Comparison of ENCODE assay signal across 17 cellular contexts in genomic region chr4:124748965-124749364, GRCh38. TPM values are rescaled to one million over a fixed set of nuclear protein-coding genes. Genes with fewer than 3 reads are reported as not detected.
DNase-seq lines count a peak whose midpoint lies in the region; ATAC-seq, FAIRE-seq and TF ChIP-seq lines count a peak whose summit lies in the region.
"Had no signal": no experiment of that assay in that cellular context is flagged by ENCODE, and none has a peak within 500 bp of the region (broad histone marks: within the 10 kb centered on the region; RNA-seq: fewer than 3 reads in every experiment).

No MANE protein-coding gene starts in this region.

- no peak overlapping the region for H2BK120ac ChIP-seq in IMR-90 (ENCODE audit: low read depth, low read length)

- no peak overlapping the region for H2AK9ac ChIP-seq in IMR-90 (replicated peaks; ENCODE audit: low read depth, low read length, poor library complexity)

- no peak for ATAC-seq in IMR-90 (ENCODE audit: low read depth)
- ATAC-seq in K562, result no peak
- no peak for ATAC-seq in HG03045 (IDR thresholded peaks at IDR 0.05; ENCODE audit: unreplicated experiment)

- H3K56ac ChIP-seq in IMR-90 (ENCODE audit: extremely low read depth, insufficient read depth, low read length), result no peak overlapping the region

- H3K18ac ChIP-seq in IMR-90 (ENCODE audit: low read depth, low read length), result no peak overlapping the region

- intact Hi-C loops in IMR-90 (cut with micrococcal nuclease) (no loop called here), K562 (cut with micrococcal nuclease) (loop anchor here (10.0 kb wide), 1 partner anchor 284 kb away; no protein-coding TSS in a partner anchor)

- H3K4me2 ChIP-seq in IMR-90 (ENCODE audit: low read depth, low read length) (no peak overlapping the region), K562 (ENCODE audit: insufficient read depth, low read length) (no peak overlapping the region)

- no peaks in the 10 kb centered on the region for H3K79me1 ChIP-seq in IMR-90 (ENCODE audit: low read depth in 1 of 2, low read length in 2 of 2)

- H3K9ac ChIP-seq in IMR-90 (ENCODE audit: low read depth, low read length) (no peak overlapping the region), K562 (ENCODE audit: insufficient read depth in 1 of 2, low read depth in 2 of 2, low read length in 2 of 2) (no peak overlapping the region)

- no peak overlapping the region for H2AK5ac ChIP-seq in IMR-90 (ENCODE audit: low read depth, low read length)

- TF ChIP-seq CTCF in IMR-90 (conservative IDR thresholded peaks at IDR 0.05; ENCODE audit: low read depth, low read length) (no peak), K562 (IDR thresholded peaks at IDR 0.05 in 2 of 3, conservative IDR thresholded peaks at IDR 0.05 in 1 of 3; ENCODE audit: insufficient read depth in 2 of 3, low read depth in 1 of 3, low read length in 3 of 3) (no peak)

- TF ChIP-seq EP300 in Ishikawa (IDR thresholded peaks at IDR 0.05; ENCODE audit: borderline replicate concordance) (no peak), K562 (IDR thresholded peaks at IDR 0.05; ENCODE audit: low read length) (no peak)

- H4K91ac ChIP-seq in IMR-90 (ENCODE audit: insufficient read depth, low read depth, low read length), result no peak overlapping the region

- no peaks in the 10 kb centered on the region for H3K36me3 ChIP-seq in IMR-90 (ENCODE audit: control insufficient read depth, insufficient read depth, low read length)
- no peaks in the 10 kb centered on the region for H3K36me3 ChIP-seq in K562 (ENCODE audit: control insufficient read depth, insufficient read depth, low read length)
- no peaks in the 10 kb centered on the region for H3K36me3 ChIP-seq in small intestine (ENCODE audit: control insufficient read depth in 2 of 2, insufficient read depth in 2 of 2, low read length in 2 of 2)

- no peak overlapping the region for H4K8ac ChIP-seq in IMR-90 (ENCODE audit: low read depth in 2 of 2, low read length in 2 of 2)

- no peak overlapping the region for H3K4me3 ChIP-seq in IMR-90 (ENCODE audit: insufficient read depth, low read depth, low read length)
- H3K4me3 ChIP-seq in K562, result no peak overlapping the region
- no peak overlapping the region for H3K4me3 ChIP-seq in small intestine (ENCODE audit: low read depth in 1 of 2, low read length in 2 of 2)

- H2BK20ac ChIP-seq in IMR-90 (ENCODE audit: low read depth, low read length), result no peak overlapping the region

- WGBS in IMR-90 (ENCODE audit: extremely low coverage in 2 of 2, insufficient read length in 1 of 2), 2 experiments, result no CpG with 5 or more reads among the region's 1 CpG
- 23% methylated on average over 1 of the region's 1 CpG for WGBS in K562 (ENCODE audit: insufficient coverage, low coverage, missing lambda C conversion rate)
- 97 to 98% (median 98%) methylated on average over 1 of the region's 1 CpG for WGBS in small intestine, 3 donors

- H3K27me3 ChIP-seq in IMR-90 (ENCODE audit: control insufficient read depth, insufficient read depth, low read length) (no peaks in the 10 kb centered on the region), K562 (ENCODE audit: control insufficient read depth in 2 of 2, insufficient read depth in 2 of 2, low read length in 2 of 2) (peaks cover 0 to 5% of the 10 kb centered on the region in 2 experiments; a peak in 1 of 5 replicates), small intestine (ENCODE audit: control insufficient read depth in 2 of 2, insufficient read depth in 2 of 2, low read length in 2 of 2) (no peaks in the 10 kb centered on the region)

- no peak for TF ChIP-seq RAD21 in IMR-90 (IDR thresholded peaks at IDR 0.05; ENCODE audit: low read length)
- TF ChIP-seq RAD21 in Ishikawa (IDR thresholded peaks at IDR 0.05; ENCODE audit: low read depth), result no peak
- TF ChIP-seq RAD21 in K562 (CRISPR knock-in tag; conservative IDR thresholded peaks at IDR 0.05 in 1 of 2, IDR thresholded peaks at IDR 0.05 in 1 of 2), result no peak

- H3K23ac ChIP-seq in IMR-90 (ENCODE audit: low read depth, low read length), result no peak overlapping the region

- no peak overlapping the region for H4K5ac ChIP-seq in IMR-90 (ENCODE audit: low read depth, low read length)

- H4K20me1 ChIP-seq in IMR-90 (ENCODE audit: insufficient read depth, low read length) (no peaks in the 10 kb centered on the region), K562 (replicated peaks; ENCODE audit: control insufficient read depth, insufficient read depth, low read length) (no peaks in the 10 kb centered on the region)

- no peak overlapping the region for H3K4ac ChIP-seq in IMR-90 (ENCODE audit: low read depth, low read length)

- peaks cover under 1% of the 10 kb centered on the region; the same call in 1 of the 2 replicates for H3K4me1 ChIP-seq in IMR-90 (ENCODE audit: control insufficient read depth, insufficient read depth, low read length)
- H3K4me1 ChIP-seq in K562 (replicated peaks in 1 of 2; ENCODE audit: control insufficient read depth in 2 of 2, insufficient read depth in 2 of 2, low read length in 2 of 2), result no peaks in the 10 kb centered on the region
- H3K4me1 ChIP-seq in small intestine (ENCODE audit: control insufficient read depth in 2 of 2, insufficient read depth in 1 of 2, low read depth in 1 of 2, low read length in 1 of 2), result no peaks in the 10 kb centered on the region

- in situ Hi-C loops in IMR-90 (cut with MboI; ENCODE audit: low sequenced_read_pairs), result no loop called here
- in situ Hi-C loops in K562 (cut with MboI), result no loop called here

- CTCF ChIA-PET in IMR-90 (lab: Yijun Ruan, JAX) (no interaction called here), K562 (lab: Yijun Ruan, JAX; ENCODE audit: low intra/inter-chr PET ratio) (no interaction called here)

- POLR2A ChIA-PET in IMR-90 (lab: Charles Lee; ENCODE audit: unreplicated experiment), result no interaction called here
- POLR2A ChIA-PET in K562 (lab: Yijun Ruan, JAX), result no interaction called here

- H2AFZ ChIP-seq in IMR-90 (replicated peaks; ENCODE audit: low read length, poor library complexity) (no peak overlapping the region), K562 (ENCODE audit: low read depth, low read length) (no peak overlapping the region)

- dilution Hi-C loops in IMR-90 (cut with HindIII; ENCODE audit: low sequenced_read_pairs, unreplicated experiment), result no loop called here

- H3K14ac ChIP-seq in IMR-90 (replicated peaks; ENCODE audit: low read depth, low read length), result no peak overlapping the region

- H3K9me3 ChIP-seq in IMR-90 (ENCODE audit: control insufficient read depth, insufficient read depth, low read length) (no peaks in the 10 kb centered on the region), K562 (replicated peaks; ENCODE audit: control insufficient read depth, insufficient read depth, low read depth, low read length) (no peaks in the 10 kb centered on the region), small intestine (ENCODE audit: control insufficient read depth, low read depth) (no peaks in the 10 kb centered on the region)

- BruUV-seq in IMR-90 (replicated peaks; lab: Mats Ljungman, UMichigan) (no TSS peak), K562 (replicated peaks; lab: Mats Ljungman, UMichigan) (no TSS peak)

- no peaks in the 10 kb centered on the region for H3K79me2 ChIP-seq in K562 (ENCODE audit: control insufficient read depth, insufficient read depth, low read length)

- H3K27ac ChIP-seq in IMR-90 (ENCODE audit: insufficient read depth, low read length), result no peak overlapping the region
- H3K27ac ChIP-seq in K562 (ENCODE audit: extremely low read depth, low read depth, low read length), result no peak overlapping the region
- no peak overlapping the region for H3K27ac ChIP-seq in small intestine (ENCODE audit: low read depth in 1 of 2, low read length in 1 of 2)

- no peak overlapping the region for H2BK15ac ChIP-seq in IMR-90 (ENCODE audit: low read depth, low read length)

- H3K9me1 ChIP-seq in IMR-90 (ENCODE audit: insufficient read depth, low read length), result no peaks in the 10 kb centered on the region; the same call in 1 of the 2 replicates
- H3K9me1 ChIP-seq in K562 (ENCODE audit: control insufficient read depth, insufficient read depth, low read length), result no peaks in the 10 kb centered on the region

- H2BK5ac ChIP-seq in IMR-90 (ENCODE audit: low read depth, low read length, poor library complexity, severe bottlenecking), result no peak overlapping the region

- DNase-seq in IMR-90, result no peak
- no peak for DNase-seq in K562 (ENCODE audit: extremely low read depth in 1 of 4, low spot score in 3 of 4)
- no peak for DNase-seq in small intestine
- no peak for DNase-seq in DMS79 (lab: John Stamatoyannopoulos, UW)
- DNase-seq: C1 segment of cervical spinal cord; Calu3; CD4-positive, alpha-beta memory T cell; COR-L47; DMS53; DND-41; GOT3; H7; HCEC 1CT had no signal

- FAIRE-seq in K562 (lab: Jason Lieb, UNC) (no peak), small intestine (lab: Jason Lieb, UNC) (peak; percentile 79)
- FAIRE-seq: G401.6, GM12892 had no signal

- TF ChIP-seq POLR2A in IMR-90 (IDR thresholded peaks at IDR 0.05; ENCODE audit: low read depth, low read length) (no peak), K562 (conservative IDR thresholded peaks at IDR 0.05) (no peak)

TF ChIP-seq in IMR-90, 13 proteins besides CTCF, POLR2A, EP300 and RAD21 (continues in another document):
- peak; percentile 88 for TF ChIP-seq CEBPB (IDR thresholded peaks at IDR 0.05; ENCODE audit: low read depth, low read length)

TF ChIP-seq in Ishikawa, 13 proteins besides CTCF, POLR2A, EP300 and RAD21 (continues in another document):
- peak; percentile 50; the same call in 1 of the 2 replicates for TF ChIP-seq CEBPB (IDR thresholded peaks at IDR 0.05)

RNA-seq across cellular contexts. Expression of gene ANKRD50, which starts 36.4 kb away (rescaled TPM):
- total RNA-seq in IMR-90 (2012; rRNA removed), result 35.3 and 45.8 TPM in 2 replicates
- polyA plus RNA-seq in IMR-90 (2012; rRNA removed), result 6.4 and 8.1 TPM in 2 replicates
- polyA plus RNA-seq in IMR-90 (2012; cell fraction: cytosol; rRNA removed), result 1.2 and 1.4 TPM in 2 replicates
- 1.5 and 12.4 TPM in 2 replicates for polyA plus RNA-seq in IMR-90 (2012; cell fraction: nucleus; rRNA removed; ENCODE audit: low replicate concordance)
- 5.9 and 20.5 TPM in 2 replicates for total RNA-seq in K562 (2011; cell fraction: chromatin; rRNA removed; ENCODE audit: low replicate concordance)
- 4.0 and 5.9 TPM in 2 replicates for total RNA-seq in K562 (2011; cell fraction: nucleolus; rRNA removed)
- 8.0 and 10.3 TPM in 2 replicates for total RNA-seq in K562 (2011; cell fraction: nucleoplasm; rRNA removed)
- 5.0 and 5.2 TPM in 2 replicates for total RNA-seq in K562 (2014; rRNA removed)
- total RNA-seq in K562 (2014; rRNA removed; fragmentation: Illumina TruSeq; extraction: Trizol), result 6.7 and 7.1 TPM in 2 replicates
- total RNA-seq in K562 (2015; rRNA removed; fragmentation: Illumina TruSeq; extraction: Trizol), result 7.8 TPM in 2 replicates
- 7.5 and 8.0 TPM in 2 replicates for total RNA-seq in K562 (2021)
- polyA plus RNA-seq in K562 (2011; rRNA removed), result 6.2 TPM in 2 replicates
- 1.4 and 3.5 TPM in 2 replicates for polyA plus RNA-seq in K562 (2011; cell fraction: cytosol; rRNA removed)
- polyA plus RNA-seq in K562 (2011; cell fraction: nucleus; rRNA removed), result 4.7 and 6.6 TPM in 2 replicates
- polyA plus RNA-seq in K562 (2012), result 4.3 and 5.9 TPM in 2 replicates
- polyA plus RNA-seq in K562 (2014; fragmentation: Illumina TruSeq; extraction: Trizol), result 5.6 and 6.3 TPM in 2 replicates
- 1 to 10 TPM; 2.0 TPM for polyA plus RNA-seq in K562 (2014; fragmentation: Nextera tagmentation; extraction: Ambion mirVana)
- polyA plus RNA-seq in K562 (2014; rRNA removed), result 3.7 and 3.9 TPM in 2 replicates
- 43.3 and 50.5 TPM in 2 replicates for polyA minus RNA-seq in K562 (2011; rRNA and poly(A)+ RNA removed)
- 9.6 and 10.3 TPM in 2 replicates for polyA minus RNA-seq in K562 (2011; cell fraction: cytosol; rRNA and poly(A)+ RNA removed)
- polyA minus RNA-seq in K562 (2011; cell fraction: nucleus; rRNA and poly(A)+ RNA removed), result 12.1 and 28.3 TPM in 2 replicates
- 1 to 10 TPM; 1.6 to 2.7 (median 1.8) TPM for polyA plus RNA-seq in small intestine
